1 cellular context compared by ENCODE assay signal in the genomic region with DNA sequence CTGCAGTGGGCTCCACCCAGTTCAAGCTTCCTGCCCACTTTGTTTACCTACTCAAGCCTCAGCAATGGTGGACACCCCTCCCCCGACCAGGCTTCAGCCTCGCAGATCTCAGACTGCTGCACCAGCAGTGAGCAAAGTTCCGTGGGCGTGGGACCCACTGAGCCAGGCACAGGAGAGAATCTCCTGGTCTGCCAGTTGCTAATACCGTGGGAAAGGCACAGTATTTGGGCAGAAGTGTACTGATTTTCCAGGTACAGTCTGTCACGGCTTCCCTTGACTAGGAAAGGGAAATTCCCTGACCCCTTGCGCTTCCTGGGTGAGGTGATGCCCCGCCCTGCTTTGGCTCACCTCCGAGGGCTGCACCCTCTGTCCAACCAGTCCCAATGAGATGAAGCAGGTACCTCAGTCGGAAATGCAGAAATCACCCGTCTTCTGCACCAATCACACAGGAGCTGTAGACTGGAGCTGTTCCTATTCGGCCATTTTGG. TPM values are rescaled to one million over a fixed set of nuclear protein-coding genes. Genes with fewer than 3 reads are reported as not detected.
"Had no signal": no experiment of that assay in that cellular context is flagged by ENCODE, and none has a peak within 500 bp of the region (broad histone marks: within the 10 kb centered on the region; RNA-seq: fewer than 3 reads in every experiment).

No MANE protein-coding gene starts in this region.

RNA-seq across cellular contexts. Expression of a gene that starts 27.7 kb away (rescaled TPM):
- total RNA-seq: ascending aorta had no signal
